18 cellular contexts compared by ENCODE assay signal in genomic region chr2:23557455-23557854, GRCh38.
A peak's percentile ranks its signal among the peaks of the same experiment; 100 is the strongest.
DNase-seq lines count a peak whose midpoint lies in the region; ATAC-seq and TF ChIP-seq lines count a peak whose summit lies in the region.
"Had no signal": no experiment of that assay in that cellular context is flagged by ENCODE, and none has a peak within 500 bp of the region (broad histone marks: within the 10 kb centered on the region; RNA-seq: fewer than 3 reads in every experiment).

No MANE protein-coding gene starts in this region.

- H3K4me3 ChIP-seq in right atrium auricular region = no peak overlapping the region
- no peak overlapping the region for H3K4me3 ChIP-seq in osteoblast (ENCODE audit: insufficient read depth, low read length)
- H3K4me3 ChIP-seq: A549, GM23338 had no signal

- no peak for TF ChIP-seq CTCF in right atrium auricular region (IDR thresholded peaks at IDR 0.05)
- no peak for TF ChIP-seq CTCF in osteoblast (IDR thresholded peaks at IDR 0.05; ENCODE audit: extremely low read depth, low read depth, low read length)

- H3K36me3 ChIP-seq in right atrium auricular region (no peaks in the 10 kb centered on the region), osteoblast (ENCODE audit: insufficient read depth, low read length) (no peaks in the 10 kb centered on the region)

- no peak for ATAC-seq in left cardiac atrium
- no peak for ATAC-seq in HG02588 (IDR thresholded peaks at IDR 0.05; ENCODE audit: unreplicated experiment)
- ATAC-seq: A549, GM23338 had no signal

- H3K27me3 ChIP-seq in right atrium auricular region (no peaks in the 10 kb centered on the region), osteoblast (ENCODE audit: insufficient read depth, low read length) (no peaks in the 10 kb centered on the region)

- H3K79me2 ChIP-seq in osteoblast (ENCODE audit: insufficient read depth, low read length) = no peaks in the 10 kb centered on the region

- H3K27ac ChIP-seq in right atrium auricular region = no peak overlapping the region
- no peak overlapping the region for H3K27ac ChIP-seq in osteoblast (ENCODE audit: low read depth, low read length)
- H3K27ac ChIP-seq: 22Rv1, A549, C4-2B, HL-60 had no signal

- no peak overlapping the region for H3K4me2 ChIP-seq in osteoblast (ENCODE audit: insufficient read depth, low read length)
- H3K4me2 ChIP-seq: A549, GM23338 had no signal

- intact Hi-C loops in left cardiac atrium (cut with DNase I) = no loop called here

- no peaks in the 10 kb centered on the region for H4K20me1 ChIP-seq in osteoblast (ENCODE audit: insufficient read depth, low read length)

- peak; percentile 77 for DNase-seq in NCI-H345 treated with DMSO at 0.1 percent for 48 hours (lab: John Stamatoyannopoulos, UW; ENCODE audit: unreplicated experiment)
- no peak for DNase-seq in NCI-H345 (lab: John Stamatoyannopoulos, UW)
- peak; percentile 17 for DNase-seq in left cardiac atrium
- no peak for DNase-seq in right atrium auricular region (ENCODE audit: low spot score)
- peak; percentile 76 for DNase-seq in osteoblast (ENCODE audit: insufficient read length, low spot score, missing footprints)
- no peak for DNase-seq in HUDEP-2 (lab: John Stamatoyannopoulos, UW; ENCODE audit: unreplicated experiment in 76 of 76)
- DNase-seq: AML-193; Caco-2; CD4-positive, alpha-beta T cell; GF-D8; HCEC 1CT; IMR-90 had no signal

- H2AFZ ChIP-seq in osteoblast (ENCODE audit: low read length) = no peak overlapping the region
- H2AFZ ChIP-seq: GM23338 had no signal

- H3K9me3 ChIP-seq in right atrium auricular region = no peaks in the 10 kb centered on the region
- no peaks in the 10 kb centered on the region for H3K9me3 ChIP-seq in osteoblast (ENCODE audit: low read depth, low read length)
- H3K9me3 ChIP-seq: A549, Caco-2 had no signal

- H3K4me1 ChIP-seq in right atrium auricular region (peaks cover 0 to 15% of the 10 kb centered on the region in 2 donors), osteoblast (ENCODE audit: insufficient read depth, low read length) (no peaks in the 10 kb centered on the region)
- H3K4me1 ChIP-seq: A549, Caco-2 had no signal

Comparison
In these comparisons a context has a peak if more than half of its experiments do, and no peak if none do; other contexts are left out.
1. DNase-seq: peak in NCI-H345 treated with DMSO at 0.1 percent for 48 hours (single experiment), left cardiac atrium (single experiment) and osteoblast (single experiment); none in NCI-H345 (single experiment), right atrium auricular region (single experiment) and HUDEP-2 (0 of 76).